ENCODE assay signal across 10 cellular contexts in the genomic region with DNA sequence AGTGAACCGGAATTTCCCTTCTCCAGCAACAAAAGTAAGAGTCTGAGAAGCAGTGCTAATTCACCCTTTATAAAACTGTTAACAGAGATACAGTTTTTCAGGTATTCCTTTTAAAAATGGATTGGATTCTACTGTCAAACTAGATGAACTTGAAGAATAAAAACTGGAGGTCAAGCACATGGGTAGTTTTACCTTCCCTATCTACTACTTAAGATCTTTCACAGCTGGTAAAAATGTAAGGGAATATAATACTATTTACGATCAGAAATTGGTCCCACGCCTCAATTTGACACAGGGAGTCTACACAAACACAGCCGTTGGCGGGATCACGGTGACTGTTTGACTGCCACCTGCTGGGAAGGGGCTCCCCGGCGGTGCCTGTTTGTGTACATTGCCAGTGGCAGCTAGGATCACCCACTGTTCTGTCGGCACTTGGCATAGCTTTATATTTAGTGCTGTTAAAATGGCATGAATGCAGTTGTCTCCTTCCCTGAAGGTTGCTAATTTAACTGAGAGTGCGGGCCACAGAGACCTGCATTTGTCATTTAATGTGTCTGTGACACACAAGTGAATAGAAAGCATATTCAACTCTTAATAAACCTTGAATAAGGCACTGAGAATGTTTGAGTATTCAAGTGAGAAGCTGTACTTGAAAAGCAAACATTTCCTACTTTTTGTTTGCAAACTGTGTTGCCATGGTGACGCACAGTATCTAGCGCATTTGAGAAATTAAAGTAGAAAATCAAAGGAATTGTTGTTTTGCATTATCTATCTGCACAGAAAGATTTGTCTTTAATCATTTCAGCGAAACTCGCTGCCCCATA. TPM values are rescaled to one million over a fixed set of nuclear protein-coding genes. Genes with fewer than 3 reads are reported as not detected.
DNase-seq lines count a peak whose midpoint lies in the region; ATAC-seq and TF ChIP-seq lines count a peak whose summit lies in the region.
"Had no signal": no experiment of that assay in that cellular context is flagged by ENCODE, and none has a peak within 500 bp of the region (broad histone marks: within the 10 kb centered on the region; RNA-seq: fewer than 3 reads in every experiment).

No MANE protein-coding gene starts in this region.

- no peak overlapping the region for H3T11ph ChIP-seq in H9 (ENCODE audit: low read length)

- H2AFZ ChIP-seq in H9 (ENCODE audit: low read length): no peak overlapping the region
- H2AFZ ChIP-seq in parathyroid adenoma: no peak overlapping the region

- no peak overlapping the region for H4K91ac ChIP-seq in H9 (ENCODE audit: insufficient read length, low read depth, low read length)

- H3K36me3 Mint-ChIP-seq in H9 (ENCODE audit: insufficient read depth in 1 of 3, low read depth in 3 of 3): peaks cover 36 to 83% (median 61%) of the 10 kb centered on the region in 3 experiments
- no peaks in the 10 kb centered on the region for H3K36me3 Mint-ChIP-seq in endothelial cell (ENCODE audit: low read depth, unreplicated experiment)

- no peaks in the 10 kb centered on the region for H3K79me2 ChIP-seq in H9 (ENCODE audit: insufficient read depth, low read length)
- no peaks in the 10 kb centered on the region for H3K79me2 ChIP-seq in parathyroid adenoma

- no peaks in the 10 kb centered on the region for H3K79me1 ChIP-seq in H9 (ENCODE audit: insufficient read depth, low read depth, low read length, poor library complexity, severe bottlenecking)

- H3K9ac ChIP-seq in H9 (ENCODE audit: extremely low read depth, insufficient read length, low read length) (no peak overlapping the region), parathyroid adenoma (no peak overlapping the region)

- no peak overlapping the region for H2BK12ac ChIP-seq in H9 (ENCODE audit: insufficient read length, low read depth, low read length)

- no peak overlapping the region for H3K23ac ChIP-seq in H9 (ENCODE audit: insufficient read length, low read depth, low read length)

- no peak overlapping the region for H3K14ac ChIP-seq in H9 (ENCODE audit: insufficient read depth, low read length)

- H4K20me1 ChIP-seq in H9 (ENCODE audit: control insufficient read depth, insufficient read depth, insufficient read length): no peaks in the 10 kb centered on the region

- H2BK120ac ChIP-seq in H9 (ENCODE audit: low read depth, low read length, poor library complexity, severe bottlenecking): no peak overlapping the region

- H3K27ac Mint-ChIP-seq in H9 (peak overlapping the region; percentile 34 to 76 (median 62); a peak in 3 of 7 replicates), endothelial cell (ENCODE audit: unreplicated experiment) (peak overlapping the region; percentile 24)

- WGBS in H9 (ENCODE audit: extremely low coverage, insufficient read length, low lambda C conversion rate): no CpG with 5 or more reads among the region's 14 CpGs

- H3K36me3 ChIP-seq in parathyroid adenoma (ENCODE audit: control insufficient read depth, insufficient read depth, low read length): no peaks in the 10 kb centered on the region

- H3K4me1 ChIP-seq in H9 (ENCODE audit: insufficient read depth, low read length) (no peaks in the 10 kb centered on the region), parathyroid adenoma (no peaks in the 10 kb centered on the region)
- H3K4me1 ChIP-seq: esophagus squamous epithelium had no signal

- H3K27ac ChIP-seq in H9 (ENCODE audit: insufficient read length, low read depth, low read length) (no peak overlapping the region), parathyroid adenoma (no peak overlapping the region)
- H3K27ac ChIP-seq: esophagus squamous epithelium had no signal

- no peak overlapping the region for H2BK15ac ChIP-seq in H9 (ENCODE audit: low read depth, low read length)

- H2BK20ac ChIP-seq in H9 (ENCODE audit: low read depth, low read length, poor library complexity, severe bottlenecking): no peak overlapping the region

- H3K9me3 Mint-ChIP-seq in H9: no peaks in the 10 kb centered on the region
- H3K9me3 Mint-ChIP-seq in endothelial cell (ENCODE audit: unreplicated experiment): no peaks in the 10 kb centered on the region

- no peak overlapping the region for H4K5ac ChIP-seq in H9 (ENCODE audit: insufficient read length, low read depth, low read length)

- H3K18ac ChIP-seq in H9 (ENCODE audit: insufficient read length, low read depth, low read length): no peak overlapping the region

- no peak overlapping the region for H3K56ac ChIP-seq in H9 (ENCODE audit: insufficient read length, low read depth, low read length)

- ATAC-seq in GM18517 (IDR thresholded peaks at IDR 0.05; ENCODE audit: unreplicated experiment): no peak

- H2BK5ac ChIP-seq in H9 (ENCODE audit: insufficient read length, low read length): no peak overlapping the region

- H3K4me1 Mint-ChIP-seq in H9 (peaks cover 0 to 4% of the 10 kb centered on the region in 2 experiments; a peak in 2 of 4 replicates), endothelial cell (ENCODE audit: unreplicated experiment) (no peaks in the 10 kb centered on the region)

- H3K27me3 ChIP-seq in H9 (ENCODE audit: insufficient read depth, low read length): no peaks in the 10 kb centered on the region
- H3K27me3 ChIP-seq in parathyroid adenoma (ENCODE audit: control insufficient read depth, insufficient read depth, low read length): no peaks in the 10 kb centered on the region
- H3K27me3 ChIP-seq: esophagus squamous epithelium had no signal

- H4K8ac ChIP-seq in H9 (replicated peaks; ENCODE audit: insufficient read length, low read depth, low read length): no peak overlapping the region

- no peaks in the 10 kb centered on the region for H3K27me3 Mint-ChIP-seq in H9 (ENCODE audit: low read depth)
- H3K27me3 Mint-ChIP-seq in endothelial cell (ENCODE audit: unreplicated experiment): no peaks in the 10 kb centered on the region

- H3K9me3 ChIP-seq in H9 (ENCODE audit: control insufficient read depth, low read depth, low read length) (no peaks in the 10 kb centered on the region), parathyroid adenoma (ENCODE audit: control insufficient read depth, low read length) (no peaks in the 10 kb centered on the region)
- H3K9me3 ChIP-seq: esophagus squamous epithelium had no signal

- no peak overlapping the region for H3K4me3 Mint-ChIP-seq in H9
- no peak overlapping the region for H3K4me3 Mint-ChIP-seq in endothelial cell (ENCODE audit: unreplicated experiment)

- TF ChIP-seq CTCF in H9 (conservative IDR thresholded peaks at IDR 0.05) (no peak), endothelial cell (IDR thresholded peaks at IDR 0.05; ENCODE audit: unreplicated experiment) (no peak), parathyroid adenoma (IDR thresholded peaks at IDR 0.05) (peak; percentile 12)

- no peak overlapping the region for H3K4ac ChIP-seq in H9 (ENCODE audit: low read depth, low read length)

- no peaks in the 10 kb centered on the region for H3K23me2 ChIP-seq in H9 (ENCODE audit: insufficient read length, low read depth, low read length, poor library complexity, severe bottlenecking)

- no peak overlapping the region for H3K4me3 ChIP-seq in parathyroid adenoma (ENCODE audit: low read depth, low read length)
- H3K4me3 ChIP-seq: esophagus squamous epithelium had no signal

- no peak overlapping the region for H2AK5ac ChIP-seq in H9 (ENCODE audit: insufficient read length, low read length)

- DNase-seq in H9 (no peak), NCI-H2107 treated with DMSO at 0.1 percent for 48 hours (lab: John Stamatoyannopoulos, UW; ENCODE audit: unreplicated experiment) (peak; percentile 82), endothelial cell (ENCODE audit: low spot score) (peak; percentile 39), LoVo (ENCODE audit: low spot score) (no peak), Kasumi-1 (lab: John Stamatoyannopoulos, UW) (no peak)
- no peak for DNase-seq in stimulated activated CD4-positive, alpha-beta T cell treated with anti-CD3 and anti-CD28 coated beads, Interleukin-2, amount 100 ng/mL, for 48 hours
- DNase-seq: esophagus squamous epithelium, OCI-M1 had no signal

- H3K4me2 ChIP-seq in H9 (ENCODE audit: insufficient read depth, insufficient read length, low read length) (no peak overlapping the region), parathyroid adenoma (ENCODE audit: low read length) (no peak overlapping the region)

RNA-seq across cellular contexts. Expression of gene ABCG8, which starts 59.6 kb away (rescaled TPM):
- total RNA-seq in H9 (2021) (not detected in 2 replicates), endothelial cell (ENCODE audit: unreplicated experiment) (not detected)
- total RNA-seq: esophagus squamous epithelium had no signal

RNA-seq across cellular contexts. Expression of gene ABCG5, which starts 59.7 kb away (rescaled TPM):
- total RNA-seq in H9 (2021) (not detected in 2 replicates), endothelial cell (ENCODE audit: unreplicated experiment) (not detected)
- total RNA-seq: esophagus squamous epithelium had no signal

Comparison
In these comparisons a context has a peak if more than half of its experiments do, and no peak if none do; other contexts are left out.
1. DNase-seq: peak in NCI-H2107 treated with DMSO at 0.1 percent for 48 hours (single experiment) and endothelial cell (single experiment); none in H9 (single experiment), LoVo (single experiment), Kasumi-1 (0 of 2) and stimulated activated CD4-positive, alpha-beta T cell treated with anti-CD3 and anti-CD28 coated beads, Interleukin-2, amount 100 ng/mL, for 48 hours (0 of 2).